Comparison of ENCODE assay signal across 8 cellular contexts in genomic region chr11:128905345-128906184, GRCh38. TPM values are rescaled to one million over a fixed set of nuclear protein-coding genes. Genes with fewer than 3 reads are reported as not detected.
DNase-seq lines count a peak whose midpoint lies in the region; ATAC-seq lines count a peak whose summit lies in the region.

No MANE protein-coding gene starts in this region.

- no peaks in the 10 kb centered on the region for H3K9me3 Mint-ChIP-seq in activated T-helper 17 cell treated with anti-CD3 and anti-CD28 coated beads, Interleukin-2, amount 50 U/mL, for 72 hours

- H3K14ac ChIP-seq in trophoblast cell (ENCODE audit: low read length) = no peak overlapping the region

- H3K18ac ChIP-seq in trophoblast cell (ENCODE audit: low read length) = no peak overlapping the region

- H4K8ac ChIP-seq in trophoblast cell (ENCODE audit: low read depth, low read length) = no peak overlapping the region

- H3K4me1 Mint-ChIP-seq in activated T-helper 17 cell treated with anti-CD3 and anti-CD28 coated beads, Interleukin-2, amount 50 U/mL, for 72 hours = peaks cover 5% of the 10 kb centered on the region

- H3K27me3 Mint-ChIP-seq in activated T-helper 17 cell treated with anti-CD3 and anti-CD28 coated beads, Interleukin-2, amount 50 U/mL, for 72 hours = peaks cover 6% of the 10 kb centered on the region

- peaks cover 6 to 14% of the 10 kb centered on the region in 2 experiments for H3K4me1 ChIP-seq in trophoblast cell (ENCODE audit: control insufficient read depth in 1 of 2, insufficient read depth in 2 of 2, low read length in 2 of 2)

- peak overlapping the region; percentile 15 for H3K27ac Mint-ChIP-seq in activated T-helper 17 cell treated with anti-CD3 and anti-CD28 coated beads, Interleukin-2, amount 50 U/mL, for 72 hours

- H3K4me2 ChIP-seq in trophoblast cell (ENCODE audit: low read length) = peak overlapping the region; percentile 54

- H3K27ac ChIP-seq in trophoblast cell (ENCODE audit: low read depth, low read length) = no peak overlapping the region

- H2AK5ac ChIP-seq in trophoblast cell (ENCODE audit: low read length) = no peak overlapping the region

- no peaks in the 10 kb centered on the region for H3K36me3 Mint-ChIP-seq in activated T-helper 17 cell treated with anti-CD3 and anti-CD28 coated beads, Interleukin-2, amount 50 U/mL, for 72 hours (ENCODE audit: low read depth)

- no peaks in the 10 kb centered on the region for H3K36me3 ChIP-seq in trophoblast cell (ENCODE audit: control insufficient read depth in 1 of 2, insufficient read depth in 2 of 2, low read length in 2 of 2)

- H3K23ac ChIP-seq in trophoblast cell (ENCODE audit: low read length) = no peak overlapping the region

- H4K91ac ChIP-seq in trophoblast cell (ENCODE audit: low read depth, low read length) = no peak overlapping the region

- peak overlapping the region; percentile 78 for H3K4me3 Mint-ChIP-seq in activated T-helper 17 cell treated with anti-CD3 and anti-CD28 coated beads, Interleukin-2, amount 50 U/mL, for 72 hours

- WGBS in trophoblast cell (ENCODE audit: extremely low coverage, insufficient coverage, insufficient read length) = no CpG with 5 or more reads among the region's 45 CpGs

- H3K27me3 ChIP-seq in trophoblast cell (ENCODE audit: insufficient read depth, low read length) = peaks cover 49% of the 10 kb centered on the region

- H2BK5ac ChIP-seq in trophoblast cell (ENCODE audit: low read depth, low read length, poor library complexity) = no peak overlapping the region

- H3K79me2 ChIP-seq in trophoblast cell (ENCODE audit: control insufficient read depth, insufficient read depth, low read length, poor library complexity) = no peaks in the 10 kb centered on the region

- ATAC-seq in HG02943 (IDR thresholded peaks at IDR 0.05; ENCODE audit: low read depth, unreplicated experiment) = peak; percentile 46
- peak; percentile 65 for ATAC-seq in activated T-helper 17 cell treated with anti-CD3 and anti-CD28 coated beads, Interleukin-2, amount 50 U/mL, for 72 hours (replicated peaks)

- no peaks in the 10 kb centered on the region for H3K79me1 ChIP-seq in trophoblast cell (ENCODE audit: low read length)

- DNase-seq in activated CD4-positive, alpha-beta T cell treated with anti-CD3 and anti-CD28 coated beads for 24 hours (ENCODE audit: low read depth in 2 of 2) = peak; percentile 8 to 29
- no peak for DNase-seq in activated CD4-positive, alpha-beta T cell treated with anti-CD3 and anti-CD28 coated beads for 1 hour
- DNase-seq in NCI-H526 (lab: John Stamatoyannopoulos, UW) (peak; percentile 96 to 98), foreskin melanocyte (peak; percentile 29), trophoblast cell (peak; percentile 64 to 70), cerebellar nuclear complex (lab: John Stamatoyannopoulos, UW) (no peak)

- peak overlapping the region; percentile 38 for H3K4me3 ChIP-seq in trophoblast cell (ENCODE audit: low read depth, low read length)

- no peak overlapping the region for H2BK12ac ChIP-seq in trophoblast cell (ENCODE audit: low read length)

- H2BK120ac ChIP-seq in trophoblast cell (ENCODE audit: insufficient read depth, low read length, poor library complexity) = no peak overlapping the region

- no peak overlapping the region for H4K12ac ChIP-seq in trophoblast cell (ENCODE audit: low read depth, low read length)

- H3K4ac ChIP-seq in trophoblast cell (ENCODE audit: low read depth, low read length) = no peak overlapping the region

- H3K9me3 ChIP-seq in trophoblast cell (ENCODE audit: insufficient read depth, low read depth, low read length) = peaks cover 2% of the 10 kb centered on the region

- no peak overlapping the region for H2AFZ ChIP-seq in trophoblast cell (ENCODE audit: insufficient read depth, low read length, poor library complexity)

- no peak overlapping the region for H3K9ac ChIP-seq in trophoblast cell (ENCODE audit: low read length)

RNA-seq across cellular contexts. Expression of gene KCNJ5, which starts 14.4 kb away (rescaled TPM):
- total RNA-seq in activated T-helper 17 cell treated with anti-CD3 and anti-CD28 coated beads, Interleukin-2, amount 50 U/mL, for 72 hours = not detected
- polyA plus RNA-seq in trophoblast cell (2013) = 0.10 TPM in 2 replicates

RNA-seq across cellular contexts. Expression of gene TP53AIP1, which starts 37.1 kb away (rescaled TPM):
- total RNA-seq in activated T-helper 17 cell treated with anti-CD3 and anti-CD28 coated beads, Interleukin-2, amount 50 U/mL, for 72 hours = not detected
- 0.22 TPM in 2 replicates for polyA plus RNA-seq in trophoblast cell (2013)

RNA-seq across cellular contexts. Expression of gene KCNJ1, which starts 38.5 kb away (rescaled TPM):
- not detected for total RNA-seq in activated T-helper 17 cell treated with anti-CD3 and anti-CD28 coated beads, Interleukin-2, amount 50 U/mL, for 72 hours
- polyA plus RNA-seq in trophoblast cell (2013) = not detected in 2 replicates

Comparison
In these comparisons a context has a peak if more than half of its experiments do, and no peak if none do; other contexts are left out.
1. DNase-seq: peak in activated CD4-positive, alpha-beta T cell treated with anti-CD3 and anti-CD28 coated beads for 24 hours (2 of 2), NCI-H526 (2 of 2), foreskin melanocyte (single experiment) and trophoblast cell (2 of 2); none in activated CD4-positive, alpha-beta T cell treated with anti-CD3 and anti-CD28 coated beads for 1 hour (single experiment) and cerebellar nuclear complex (0 of 2).